16 cellular contexts compared by ENCODE assay signal in genomic region chr1:200971428-200971903, GRCh38. TPM values are rescaled to one million over a fixed set of nuclear protein-coding genes. Genes with fewer than 3 reads are reported as not detected.
DNase-seq lines count a peak whose midpoint lies in the region; ATAC-seq and TF ChIP-seq lines count a peak whose summit lies in the region.
"Had no signal": no experiment of that assay in that cellular context is flagged by ENCODE, and none has a peak within 500 bp of the region (broad histone marks: within the 10 kb centered on the region; RNA-seq: fewer than 3 reads in every experiment).

No MANE protein-coding gene starts in this region.

- POLR2A ChIA-PET in activated CD8-positive, alpha-beta T cell treated with anti-CD3 and anti-CD28 coated beads for 36 hours (lab: Charles Lee), result interaction anchor here (0.8 to 1.5 kb wide), 5 partner anchors 11 to 143 kb away, joined by 3 to 4 read pairs (median 4); no protein-coding TSS in a partner anchor

- H3K9me3 ChIP-seq in osteoblast (ENCODE audit: low read depth, low read length), result no peaks in the 10 kb centered on the region
- H3K9me3 ChIP-seq: body of pancreas, colonic mucosa had no signal

- no peak overlapping the region for H3K4me3 ChIP-seq in osteoblast (ENCODE audit: insufficient read depth, low read length)
- H3K4me3 ChIP-seq: body of pancreas, colonic mucosa, skin epidermis had no signal

- no peak for TF ChIP-seq CTCF in GM13977 (IDR thresholded peaks at IDR 0.05; ENCODE audit: extremely low read depth, insufficient read depth, missing control alignments)
- no peak for TF ChIP-seq CTCF in activated CD8-positive, alpha-beta T cell treated with anti-CD3 and anti-CD28 coated beads for 36 hours (IDR thresholded peaks at IDR 0.05)
- TF ChIP-seq CTCF in osteoblast (IDR thresholded peaks at IDR 0.05; ENCODE audit: extremely low read depth, low read depth, low read length), result no peak

- peaks cover 27% of the 10 kb centered on the region for H3K4me1 Mint-ChIP-seq in activated CD8-positive, alpha-beta T cell treated with anti-CD3 and anti-CD28 coated beads for 36 hours (ENCODE audit: low read depth)
- H3K4me1 Mint-ChIP-seq: activated CD4-positive, alpha-beta T cell treated with anti-CD3 and anti-CD28 coated beads, Interleukin-2, amount 10 ng/mL, durations not matched to agents 24 days and 14 days; activated naive CD4-positive, alpha-beta T cell treated with anti-CD3 and anti-CD28 coated beads, Interleukin-2, amount 50 U/mL, for 24 hours had no signal

- H4K20me1 ChIP-seq in osteoblast (ENCODE audit: insufficient read depth, low read length), result no peaks in the 10 kb centered on the region

- intact Hi-C loops in activated CD8-positive, alpha-beta T cell treated with anti-CD3 and anti-CD28 coated beads for 36 hours (cut with micrococcal nuclease), result loop anchor here (1.0 to 10.0 kb wide), 2 partner anchors 72 to 143 kb away; partner anchors contain the start of gene CACNA1S
- intact Hi-C loops in left colon (cut with DNase I, micrococcal nuclease), result loop anchor here (5.0 to 10.0 kb wide), 4 partner anchors 71 to 253 kb away; partner anchors contain the start of gene CACNA1S (in 1 of the 2)

- no peak overlapping the region for H3K4me3 Mint-ChIP-seq in activated CD8-positive, alpha-beta T cell treated with anti-CD3 and anti-CD28 coated beads for 36 hours
- H3K4me3 Mint-ChIP-seq: activated CD4-positive, alpha-beta T cell treated with anti-CD3 and anti-CD28 coated beads, Interleukin-2, amount 10 ng/mL, durations not matched to agents 24 days and 14 days; activated naive CD4-positive, alpha-beta T cell treated with anti-CD3 and anti-CD28 coated beads, Interleukin-2, amount 50 U/mL, for 24 hours; naive thymus-derived CD4-positive, alpha-beta T cell had no signal

- H2AFZ ChIP-seq in osteoblast (ENCODE audit: low read length), result no peak overlapping the region

- H3K27ac ChIP-seq in osteoblast (ENCODE audit: low read depth, low read length), result no peak overlapping the region
- H3K27ac ChIP-seq: body of pancreas, colonic mucosa, skin epidermis had no signal

- H3K4me1 ChIP-seq in osteoblast (ENCODE audit: insufficient read depth, low read length), result no peaks in the 10 kb centered on the region
- H3K4me1 ChIP-seq: colonic mucosa had no signal

- no peak overlapping the region for H3K4me2 ChIP-seq in osteoblast (ENCODE audit: insufficient read depth, low read length)

- peaks cover 3% of the 10 kb centered on the region for H3K27me3 ChIP-seq in osteoblast (ENCODE audit: insufficient read depth, low read length)
- H3K27me3 ChIP-seq: body of pancreas, colonic mucosa had no signal

- peaks cover 28% of the 10 kb centered on the region for H3K36me3 Mint-ChIP-seq in activated CD8-positive, alpha-beta T cell treated with anti-CD3 and anti-CD28 coated beads for 36 hours (ENCODE audit: low read depth)

- CTCF ChIA-PET in activated CD8-positive, alpha-beta T cell treated with anti-CD3 and anti-CD28 coated beads for 36 hours (lab: Charles Lee), result interaction anchor here (0.7 to 13.4 kb wide), 48 partner anchors 8 to 413 kb away, joined by 3 to 363 read pairs (median 6); partner anchors contain the start of gene CACNA1S

- no peaks in the 10 kb centered on the region for H3K9me3 Mint-ChIP-seq in activated CD8-positive, alpha-beta T cell treated with anti-CD3 and anti-CD28 coated beads for 36 hours
- H3K9me3 Mint-ChIP-seq: activated CD4-positive, alpha-beta T cell treated with anti-CD3 and anti-CD28 coated beads, Interleukin-2, amount 10 ng/mL, durations not matched to agents 24 days and 14 days; activated naive CD4-positive, alpha-beta T cell treated with anti-CD3 and anti-CD28 coated beads, Interleukin-2, amount 50 U/mL, for 24 hours; naive thymus-derived CD4-positive, alpha-beta T cell had no signal

- in situ Hi-C loops in GM13977 (cut with MboI; ENCODE audit: low pct_unique_long_range_greater_than_20kb, low sequenced_read_pairs, unreplicated experiment), result no loop called here

- DNase-seq in GM13977 (ENCODE audit: low spot score) (peak; percentile 80), osteoblast (ENCODE audit: insufficient read length, low spot score, missing footprints) (peak; percentile 57), left colon (no peak), NCI-H2227 treated with DMSO at 0.1 percent for 48 hours (lab: John Stamatoyannopoulos, UW) (no peak), SKM-1 treated with dmso at 0.1 percent for 144 hours (lab: John Stamatoyannopoulos, UW; ENCODE audit: unreplicated experiment) (no peak)
- DNase-seq in activated CD8-positive, alpha-beta T cell treated with anti-CD3 and anti-CD28 coated beads for 36 hours, result peak; percentile 52
- DNase-seq in activated CD4-positive, CD25-positive, alpha-beta regulatory T cell (lab: John Stamatoyannopoulos, UW), result no peak
- DNase-seq: NCI-H510A had no signal

- no peaks in the 10 kb centered on the region for H3K36me3 ChIP-seq in osteoblast (ENCODE audit: insufficient read depth, low read length)
- H3K36me3 ChIP-seq: colonic mucosa had no signal

- no peak overlapping the region for H3K27ac Mint-ChIP-seq in activated CD8-positive, alpha-beta T cell treated with anti-CD3 and anti-CD28 coated beads for 36 hours
- H3K27ac Mint-ChIP-seq: activated CD4-positive, alpha-beta T cell treated with anti-CD3 and anti-CD28 coated beads, Interleukin-2, amount 10 ng/mL, durations not matched to agents 24 days and 14 days; activated naive CD4-positive, alpha-beta T cell treated with anti-CD3 and anti-CD28 coated beads, Interleukin-2, amount 50 U/mL, for 24 hours; progenitor cell of endocrine pancreas had no signal

- H3K27me3 Mint-ChIP-seq in activated CD8-positive, alpha-beta T cell treated with anti-CD3 and anti-CD28 coated beads for 36 hours, result no peaks in the 10 kb centered on the region
- H3K27me3 Mint-ChIP-seq: activated CD4-positive, alpha-beta T cell treated with anti-CD3 and anti-CD28 coated beads, Interleukin-2, amount 10 ng/mL, durations not matched to agents 24 days and 14 days; activated naive CD4-positive, alpha-beta T cell treated with anti-CD3 and anti-CD28 coated beads, Interleukin-2, amount 50 U/mL, for 24 hours; naive thymus-derived CD4-positive, alpha-beta T cell; progenitor cell of endocrine pancreas had no signal

- H3K79me2 ChIP-seq in osteoblast (ENCODE audit: insufficient read depth, low read length), result no peaks in the 10 kb centered on the region

- ATAC-seq in GM21619 (IDR thresholded peaks at IDR 0.05; ENCODE audit: unreplicated experiment), result peak; percentile 36
- ATAC-seq in activated CD8-positive, alpha-beta T cell treated with anti-CD3 and anti-CD28 coated beads for 36 hours, result peak; percentile 8
- ATAC-seq in left colon, result no peak

RNA-seq across cellular contexts. Expression of gene KIF21B, which starts 52.0 kb away (rescaled TPM):
- total RNA-seq in activated CD8-positive, alpha-beta T cell treated with anti-CD3 and anti-CD28 coated beads for 36 hours, result 10 to 100 TPM; 93.5 to 94.0 TPM
- total RNA-seq in osteoblast, result under 0.01 TPM in 2 replicates
- 10 to 100 TPM in 1 of 2 donors, 1 to 10 TPM in 1; 5.5 to 11.0 TPM for total RNA-seq in left colon

Comparison
In these comparisons a context has a peak if more than half of its experiments do, and no peak if none do; other contexts are left out.
1. DNase-seq: peak in GM13977 (single experiment), activated CD8-positive, alpha-beta T cell treated with anti-CD3 and anti-CD28 coated beads for 36 hours (single experiment) and osteoblast (single experiment); none in left colon (0 of 2), activated CD4-positive, CD25-positive, alpha-beta regulatory T cell (0 of 4), NCI-H2227 treated with DMSO at 0.1 percent for 48 hours (single experiment) and SKM-1 treated with dmso at 0.1 percent for 144 hours (single experiment).
2. RNA of gene KIF21B, which starts 52.0 kb away (total RNA-seq): 93.5 to 94.0 TPM in activated CD8-positive, alpha-beta T cell treated with anti-CD3 and anti-CD28 coated beads for 36 hours; 5.5 to 11.0 TPM in left colon and under 0.01 TPM in osteoblast; every median in the first group is over 4 times any median in the second.